22 cellular contexts compared by ENCODE assay signal in genomic region chr6:37663016-37663810, GRCh38. TPM values are rescaled to one million over a fixed set of nuclear protein-coding genes. Genes with fewer than 3 reads are reported as not detected.
DNase-seq lines count a peak whose midpoint lies in the region; ATAC-seq and TF ChIP-seq lines count a peak whose summit lies in the region.
"Had no signal": no experiment of that assay in that cellular context is flagged by ENCODE, and none has a peak within 500 bp of the region (broad histone marks: within the 10 kb centered on the region; RNA-seq: fewer than 3 reads in every experiment).

No MANE protein-coding gene starts in this region.

- H3K27me3 Mint-ChIP-seq in type B pancreatic cell = no peaks in the 10 kb centered on the region
- H3K27me3 Mint-ChIP-seq: activated CD4-positive, alpha-beta memory T cell treated with anti-CD3 and anti-CD28 coated beads, Interleukin-2, amount 10 ng/mL, durations not matched to agents 7 days and 5 days; activated naive CD8-positive, alpha-beta T cell treated with anti-CD3 and anti-CD28 coated beads for 36 hours had no signal

- H3K9ac ChIP-seq in GM23248 = no peak overlapping the region

- peaks cover 11% of the 10 kb centered on the region for H3K4me1 ChIP-seq in GM23248 (ENCODE audit: insufficient read depth)
- H3K4me1 ChIP-seq: testis had no signal

- no peak overlapping the region for H3K4me2 ChIP-seq in GM23248 (ENCODE audit: unreplicated experiment)
- H3K4me2 ChIP-seq: smooth muscle cell had no signal

- H3K4me1 Mint-ChIP-seq in type B pancreatic cell (ENCODE audit: unreplicated experiment) = peaks cover 11% of the 10 kb centered on the region
- H3K4me1 Mint-ChIP-seq: activated CD4-positive, alpha-beta memory T cell treated with anti-CD3 and anti-CD28 coated beads, Interleukin-2, amount 10 ng/mL, durations not matched to agents 7 days and 5 days had no signal

- H3K36me3 ChIP-seq in GM23248 (ENCODE audit: low read depth) = no peaks in the 10 kb centered on the region
- H3K36me3 ChIP-seq: left ventricle myocardium inferior had no signal

- H3K9me3 ChIP-seq in GM23248 (ENCODE audit: low read depth) = no peaks in the 10 kb centered on the region
- H3K9me3 ChIP-seq: testis had no signal

- peaks cover 17% of the 10 kb centered on the region for H3K36me3 Mint-ChIP-seq in type B pancreatic cell

- H3K27ac Mint-ChIP-seq in type B pancreatic cell = no peak overlapping the region
- H3K27ac Mint-ChIP-seq: activated CD4-positive, alpha-beta memory T cell treated with anti-CD3 and anti-CD28 coated beads, Interleukin-2, amount 10 ng/mL, durations not matched to agents 7 days and 5 days; activated naive CD8-positive, alpha-beta T cell treated with anti-CD3 and anti-CD28 coated beads for 36 hours; progenitor cell of endocrine pancreas had no signal

- 71 to 74% methylated on average over 11 of the region's 11 CpGs for WGBS in GM23248 (ENCODE audit: low coverage in 1 of 2, low lambda C conversion rate in 2 of 2, missing lambda C conversion rate in 2 of 2), 2 experiments

- no peak overlapping the region for H3K4me3 Mint-ChIP-seq in type B pancreatic cell
- H3K4me3 Mint-ChIP-seq: activated CD4-positive, alpha-beta memory T cell treated with anti-CD3 and anti-CD28 coated beads, Interleukin-2, amount 10 ng/mL, durations not matched to agents 7 days and 5 days; activated naive CD8-positive, alpha-beta T cell treated with anti-CD3 and anti-CD28 coated beads for 36 hours had no signal

- H2AFZ ChIP-seq in GM23248 = no peak overlapping the region

- no peaks in the 10 kb centered on the region for H3K79me2 ChIP-seq in GM23248 (ENCODE audit: insufficient read depth)

- DNase-seq in GM23248 = peak; percentile 30
- peak; percentile 48 for DNase-seq in amniotic epithelial cell (ENCODE audit: low read depth)
- peak; percentile 22 for DNase-seq in fibroblast of villous mesenchyme (ENCODE audit: low read depth)
- peak; percentile 32 for DNase-seq in posterior vena cava (ENCODE audit: low spot score)
- DNase-seq in NCI-H345 (lab: John Stamatoyannopoulos, UW) = no peak
- no peak for DNase-seq in type B pancreatic cell (ENCODE audit: extremely low spot score, unreplicated experiment)
- DNase-seq: activated CD4-positive, alpha-beta memory T cell treated with anti-CD3 and anti-CD28 coated beads, Interleukin-2, amount 10 ng/mL, durations not matched to agents 7 days and 5 days; activated naive CD8-positive, alpha-beta T cell treated with anti-CD3 and anti-CD28 coated beads for 36 hours; activated T-cell treated with anti-CD3 and anti-CD28 coated beads, Interleukin-2, amount 50 U/mL, for 48 hours; effector memory CD4-positive, alpha-beta T cell; foreskin keratinocyte; GOT3; Kasumi-1; left ventricle myocardium inferior; NCI-H1436 treated with DMSO at 0.1 percent for 48 hours; stimulated activated CD4-positive, alpha-beta T cell treated with anti-CD3 and anti-CD28 coated beads, Interleukin-4, amount 100 ng/mL, for 4 hours; stimulated activated CD8-positive, alpha-beta memory T cell treated with anti-CD3 and anti-CD28 coated beads, Interleukin-4, amount 100 ng/mL, for 48 hours; testis had no signal

- H3K27ac ChIP-seq in GM23248 = no peak overlapping the region
- H3K27ac ChIP-seq: foreskin keratinocyte, left ventricle myocardium inferior, testis had no signal

- no peaks in the 10 kb centered on the region for H3F3A ChIP-seq in GM23248 (ENCODE audit: insufficient read depth)

- in situ Hi-C loops in GM23248 (cut with MboI) = no loop called here

- TF ChIP-seq CTCF in fibroblast of villous mesenchyme (IDR thresholded peaks at IDR 0.05; ENCODE audit: insufficient read depth, low read depth, low read length) (no peak), type B pancreatic cell (conservative IDR thresholded peaks at IDR 0.05) (no peak)

- no peaks in the 10 kb centered on the region for H3K9me3 Mint-ChIP-seq in type B pancreatic cell

- no peak for ATAC-seq in HG02938 (IDR thresholded peaks at IDR 0.05; ENCODE audit: unreplicated experiment)
- ATAC-seq in HG03354 (IDR thresholded peaks at IDR 0.05; ENCODE audit: poor library complexity, severe bottlenecking, unreplicated experiment) = no peak
- ATAC-seq: foreskin keratinocyte had no signal

- no peaks in the 10 kb centered on the region for H4K20me1 ChIP-seq in GM23248 (ENCODE audit: insufficient read depth)

- H3K4me3 ChIP-seq in GM23248 = no peak overlapping the region
- no peak overlapping the region for H3K4me3 ChIP-seq in fibroblast of villous mesenchyme (ENCODE audit: low read depth, low read length)
- H3K4me3 ChIP-seq: left ventricle myocardium inferior, smooth muscle cell, testis had no signal

- no peaks in the 10 kb centered on the region for H3K27me3 ChIP-seq in GM23248 (replicated peaks; ENCODE audit: insufficient read depth)
- H3K27me3 ChIP-seq: testis had no signal

- no peaks in the 10 kb centered on the region for H3K9me2 ChIP-seq in GM23248 (ENCODE audit: insufficient read depth)

- intact Hi-C loops in posterior vena cava (cut with DNase I) = no loop called here

RNA-seq across cellular contexts. Expression of gene MDGA1, which starts 34.5 kb away (rescaled TPM):
- 7.2 and 7.6 TPM in 2 replicates for total RNA-seq in GM23248 (2014; rRNA removed; shearing (Covaris generic))
- 1.3 and 1.9 TPM in 2 replicates for polyA plus RNA-seq in GM23248 (2016; fragmentation: Nextera tagmentation; extraction: Ambion mirVana)
- total RNA-seq in fibroblast of villous mesenchyme (5.2 and 5.8 TPM in 2 replicates), posterior vena cava (1 to 10 TPM; 3.5 to 7.6 TPM), type B pancreatic cell (ENCODE audit: low replicate concordance) (10.8 and 24.9 TPM in 2 replicates)

Comparison
In these comparisons a context has a peak if more than half of its experiments do, and no peak if none do; other contexts are left out.
1. DNase-seq: peak in GM23248 (single experiment), amniotic epithelial cell (single experiment), fibroblast of villous mesenchyme (single experiment) and posterior vena cava (single experiment); none in NCI-H345 (single experiment) and type B pancreatic cell (single experiment).